In the genomic region with DNA sequence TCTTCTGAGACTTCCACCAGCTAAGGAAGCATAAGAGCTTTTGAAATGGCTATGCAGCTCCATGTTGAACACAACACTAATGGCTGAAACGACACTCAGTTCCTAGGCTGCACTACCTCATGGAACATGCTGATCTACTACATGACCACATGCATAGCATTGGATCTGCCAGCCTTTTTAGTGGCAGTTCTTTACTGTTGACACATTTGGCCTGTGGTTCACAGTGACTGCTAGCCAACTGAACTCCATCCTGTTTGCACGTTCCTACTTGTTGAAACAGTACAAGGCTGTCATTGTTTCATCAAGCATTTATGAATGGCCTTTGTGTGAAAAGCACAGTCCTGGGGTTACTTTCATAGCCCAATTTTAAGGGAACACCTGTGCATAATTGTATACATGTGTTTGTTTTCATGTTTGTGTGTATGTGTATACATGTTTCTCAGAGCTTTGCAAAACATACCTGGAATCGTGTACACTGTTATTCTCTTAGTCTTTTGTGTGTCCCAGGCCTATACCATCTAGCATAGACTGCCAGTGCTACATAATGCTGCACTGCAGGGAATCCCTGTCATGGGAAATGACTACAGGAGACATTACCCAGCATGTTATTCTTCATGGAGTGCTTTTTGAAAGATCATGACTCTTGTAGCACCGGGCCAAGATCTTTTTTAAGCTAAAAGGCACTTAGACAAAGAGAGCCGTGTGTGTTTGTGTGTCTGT, we compare ENCODE assay signal across 12 cellular contexts.
DNase-seq lines count a peak whose midpoint lies in the region; ATAC-seq and TF ChIP-seq lines count a peak whose summit lies in the region.
"Had no signal": no experiment of that assay in that cellular context is flagged by ENCODE, and none has a peak within 500 bp of the region (broad histone marks: within the 10 kb centered on the region; RNA-seq: fewer than 3 reads in every experiment).

No MANE protein-coding gene starts in this region.

- H3K27me3 ChIP-seq in heart left ventricle (no peaks in the 10 kb centered on the region), left lung (no peaks in the 10 kb centered on the region)
- H3K27me3 ChIP-seq: BLaER1 treated with 17β-estradiol and CSF1 and Interleukin-3, amounts not matched to agents 10 nM and 100 nM had no signal

- H3K4me1 Mint-ChIP-seq in type B pancreatic cell (ENCODE audit: unreplicated experiment): peaks cover 14% of the 10 kb centered on the region
- H3K4me1 Mint-ChIP-seq: naive thymus-derived CD4-positive, alpha-beta T cell had no signal

- H3K36me3 ChIP-seq in heart left ventricle: no peaks in the 10 kb centered on the region
- no peaks in the 10 kb centered on the region for H3K36me3 ChIP-seq in left lung
- H3K36me3 ChIP-seq: BLaER1 treated with 17β-estradiol and CSF1 and Interleukin-3, amounts not matched to agents 10 nM and 100 nM had no signal

- peak overlapping the region; percentile 51 for H3K27ac Mint-ChIP-seq in type B pancreatic cell
- H3K27ac Mint-ChIP-seq: activated T-helper 1 cell treated with anti-CD3 and anti-CD28 coated beads, Interleukin-12 subunit alpha, Interleukin-12 subunit beta, Interleukin-2, Interleukin-4 antibody, amounts not matched to agents 30 ng/mL and 10 ng/mL and 1 ng/mL, durations not matched to agents 14 hours and 24 hours and 36 hours; naive thymus-derived CD4-positive, alpha-beta T cell had no signal

- H3K36me3 Mint-ChIP-seq in type B pancreatic cell: no peaks in the 10 kb centered on the region
- H3K36me3 Mint-ChIP-seq: naive thymus-derived CD4-positive, alpha-beta T cell had no signal

- H3K9me3 ChIP-seq in heart left ventricle (no peaks in the 10 kb centered on the region), left lung (no peaks in the 10 kb centered on the region)
- H3K9me3 ChIP-seq: BLaER1 treated with 17β-estradiol and CSF1 and Interleukin-3, amounts not matched to agents 10 nM and 100 nM had no signal

- H3K4me3 ChIP-seq in heart left ventricle: no peak overlapping the region
- no peak overlapping the region for H3K4me3 ChIP-seq in left lung
- H3K4me3 ChIP-seq: BLaER1 treated with 17β-estradiol and CSF1 and Interleukin-3, amounts not matched to agents 10 nM and 100 nM had no signal

- H3K27ac ChIP-seq in heart left ventricle: no peak overlapping the region
- H3K27ac ChIP-seq in left lung: no peak overlapping the region
- H3K27ac ChIP-seq: BLaER1 treated with 17β-estradiol and CSF1 and Interleukin-3, amounts not matched to agents 10 nM and 100 nM had no signal

- no peak for DNase-seq in heart left ventricle
- DNase-seq in cardiac septum (ENCODE audit: low spot score): no peak
- peak; percentile 69 for DNase-seq in astrocyte of the hippocampus (ENCODE audit: low read depth, low spot score)
- peak; percentile 70 for DNase-seq in kidney tubule cell (ENCODE audit: low spot score)
- DNase-seq in type B pancreatic cell (ENCODE audit: extremely low spot score, unreplicated experiment): no peak
- no peak for DNase-seq in D341Med (ENCODE audit: low spot score)
- DNase-seq in left lung: no peak
- no peak for DNase-seq in erythroblast (lab: John Stamatoyannopoulos, UW)
- DNase-seq: naive thymus-derived CD4-positive, alpha-beta T cell; NK-92 treated with Interleukin-12 subunit alpha and Interleukin-12 subunit beta, amount 100 ng/mL, for 24 hours had no signal

- no peak for TF ChIP-seq CTCF in heart left ventricle (IDR thresholded peaks at IDR 0.05)
- no peak for TF ChIP-seq CTCF in type B pancreatic cell (conservative IDR thresholded peaks at IDR 0.05)
- no peak for TF ChIP-seq CTCF in left lung (IDR thresholded peaks at IDR 0.05)

- ATAC-seq in heart left ventricle: peak in 3 of 4 donors; percentile 42 to 73 (median 48)
- ATAC-seq in left lung: no peak
- ATAC-seq: naive thymus-derived CD4-positive, alpha-beta T cell had no signal

- no peaks in the 10 kb centered on the region for H3K9me3 Mint-ChIP-seq in type B pancreatic cell
- H3K9me3 Mint-ChIP-seq: activated T-helper 1 cell treated with anti-CD3 and anti-CD28 coated beads, Interleukin-12 subunit alpha, Interleukin-12 subunit beta, Interleukin-2, Interleukin-4 antibody, amounts not matched to agents 30 ng/mL and 10 ng/mL and 1 ng/mL, durations not matched to agents 14 hours and 24 hours and 36 hours had no signal

- no peaks in the 10 kb centered on the region for H3K27me3 Mint-ChIP-seq in type B pancreatic cell
- H3K27me3 Mint-ChIP-seq: naive thymus-derived CD4-positive, alpha-beta T cell had no signal

- TF ChIP-seq POLR2A in heart left ventricle (IDR thresholded peaks at IDR 0.05): no peak
- no peak for TF ChIP-seq POLR2A in erythroblast (IDR thresholded peaks at IDR 0.05; ENCODE audit: low read length)

- intact Hi-C loops in heart left ventricle (cut with DNase I): no loop called here
- intact Hi-C loops in cardiac septum (cut with DNase I): no loop called here
- intact Hi-C loops in left lung (cut with DNase I): no loop called here

- WGBS in heart left ventricle, 4 donors: 32 to 41% (median 34%) methylated on average over 5 of the region's 5 CpGs

- peaks cover 0 to 32% (median 1%) of the 10 kb centered on the region in 12 donors for H3K4me1 ChIP-seq in heart left ventricle
- no peaks in the 10 kb centered on the region for H3K4me1 ChIP-seq in left lung
- H3K4me1 ChIP-seq: BLaER1 treated with 17β-estradiol and CSF1 and Interleukin-3, amounts not matched to agents 10 nM and 100 nM had no signal

- H3K4me3 Mint-ChIP-seq in type B pancreatic cell: no peak overlapping the region
- H3K4me3 Mint-ChIP-seq: activated T-helper 1 cell treated with anti-CD3 and anti-CD28 coated beads, Interleukin-12 subunit alpha, Interleukin-12 subunit beta, Interleukin-2, Interleukin-4 antibody, amounts not matched to agents 30 ng/mL and 10 ng/mL and 1 ng/mL, durations not matched to agents 14 hours and 24 hours and 36 hours; naive thymus-derived CD4-positive, alpha-beta T cell had no signal

Comparison
In these comparisons a context has a peak if more than half of its experiments do, and no peak if none do; other contexts are left out.
1. DNase-seq: peak in astrocyte of the hippocampus (single experiment) and kidney tubule cell (single experiment); none in heart left ventricle (0 of 5), cardiac septum (single experiment), type B pancreatic cell (single experiment), D341Med (single experiment), left lung (0 of 2) and erythroblast (0 of 2).